In genomic region chr5:139385061-139385889, GRCh38 we compare ENCODE assay signal across 8 cellular contexts. TPM values are rescaled to one million over a fixed set of nuclear protein-coding genes. Genes with fewer than 3 reads are reported as not detected.
DNase-seq lines count a peak whose midpoint lies in the region; TF ChIP-seq lines count a peak whose summit lies in the region.

No MANE protein-coding gene starts in this region.

- TF ChIP-seq CTCF in right atrium auricular region (IDR thresholded peaks at IDR 0.05), result peak in 1 of 2 donors; percentile 53
- TF ChIP-seq CTCF in vagina (IDR thresholded peaks at IDR 0.05), result no peak

- DNase-seq in stimulated activated CD4-positive, alpha-beta T cell treated with anti-CD3 and anti-CD28 coated beads, Interleukin-15, amount 100 ng/mL, for 24 hours, result peak; percentile 40
- no peak for DNase-seq in stimulated activated CD4-positive, alpha-beta T cell treated with anti-CD3 and anti-CD28 coated beads, Interleukin-4, amount 100 ng/mL, for 24 hours
- peak; percentile 44 for DNase-seq in SW480 (ENCODE audit: low spot score)
- DNase-seq in right atrium auricular region (ENCODE audit: low spot score), result no peak
- no peak for DNase-seq in vagina (ENCODE audit: extremely low spot score in 2 of 2)
- no peak for DNase-seq in anterior cingulate cortex (lab: John Stamatoyannopoulos, UW)
- no peak for DNase-seq in DMS153 (lab: John Stamatoyannopoulos, UW)
- DNase-seq in SJCRH30, result no peak

- no peaks in the 10 kb centered on the region for H3K27me3 ChIP-seq in right atrium auricular region
- no peaks in the 10 kb centered on the region for H3K27me3 ChIP-seq in vagina
- no peaks in the 10 kb centered on the region for H3K27me3 ChIP-seq in SJCRH30

- H3K9me3 ChIP-seq in right atrium auricular region (no peaks in the 10 kb centered on the region), vagina (no peaks in the 10 kb centered on the region), SJCRH30 (replicated peaks) (no peaks in the 10 kb centered on the region)

- peaks cover 0 to 40% of the 10 kb centered on the region in 2 donors for H3K4me1 ChIP-seq in right atrium auricular region
- H3K4me1 ChIP-seq in vagina, result peaks cover 38% of the 10 kb centered on the region
- H3K4me1 ChIP-seq in SJCRH30, result no peaks in the 10 kb centered on the region; the same call in 1 of the 2 replicates

- no peak for TF ChIP-seq POLR2A in vagina (IDR thresholded peaks at IDR 0.05)

- H3K36me3 ChIP-seq in right atrium auricular region (no peaks in the 10 kb centered on the region), vagina (no peaks in the 10 kb centered on the region), SJCRH30 (no peaks in the 10 kb centered on the region)

- intact Hi-C loops in vagina (cut with DNase I), result no loop called here

- peak overlapping the region; percentile 3 to 55 for H3K27ac ChIP-seq in right atrium auricular region
- peak overlapping the region; percentile 80 for H3K27ac ChIP-seq in vagina
- no peak overlapping the region for H3K27ac ChIP-seq in SJCRH30

- H3K4me3 ChIP-seq in right atrium auricular region (peak overlapping the region in 1 of 2 donors; percentile 41), vagina (peak overlapping the region; percentile 7 to 16), SJCRH30 (no peak overlapping the region)

RNA-seq across cellular contexts. Expression of gene SLC23A1, which starts 2.2 kb away (rescaled TPM):
- total RNA-seq in right atrium auricular region, result not detected
- not detected for total RNA-seq in vagina
- not detected in 2 replicates for total RNA-seq in SJCRH30 (2014; rRNA removed; shearing (Covaris generic))

RNA-seq across cellular contexts. Expression of gene MZB1, which starts 4.4 kb away (rescaled TPM):
- total RNA-seq in right atrium auricular region, result 1 to 10 TPM in 1 of 2 donors, under 1 TPM in 1; 0.70 to 1.3 TPM
- not detected for total RNA-seq in vagina
- total RNA-seq in SJCRH30 (2014; rRNA removed; shearing (Covaris generic)), result 0.24 TPM in 1 of 2 replicates, not detected in the other

RNA-seq across cellular contexts. Expression of gene PROB1, which starts 9.6 kb away (rescaled TPM):
- total RNA-seq in right atrium auricular region (10 to 100 TPM; 15.8 to 28.6 TPM), vagina (2.5 TPM)
- 0.38 and 0.59 TPM in 2 replicates for total RNA-seq in SJCRH30 (2014; rRNA removed; shearing (Covaris generic))

RNA-seq across cellular contexts. Expression of gene SPATA24, which starts 18.6 kb away (rescaled TPM):
- total RNA-seq in right atrium auricular region (10 to 100 TPM in 1 of 2 donors, 1 to 10 TPM in 1; 9.5 to 29.7 TPM), vagina (12.3 TPM)
- 8.2 and 8.8 TPM in 2 replicates for total RNA-seq in SJCRH30 (2014; rRNA removed; shearing (Covaris generic))

RNA-seq across cellular contexts. Expression of gene PAIP2, which starts 43.6 kb away (rescaled TPM):
- 100 to 1,000 TPM in 1 of 2 donors, 10 to 100 TPM in 1; 97.6 to 156 TPM for total RNA-seq in right atrium auricular region
- 66.0 TPM for total RNA-seq in vagina
- total RNA-seq in SJCRH30 (2014; rRNA removed; shearing (Covaris generic)), result 125 and 131 TPM in 2 replicates

Comparison
In these comparisons a context has a peak if more than half of its experiments do, and no peak if none do; other contexts are left out.
1. DNase-seq: peak in stimulated activated CD4-positive, alpha-beta T cell treated with anti-CD3 and anti-CD28 coated beads, Interleukin-15, amount 100 ng/mL, for 24 hours (single experiment) and SW480 (single experiment); none in stimulated activated CD4-positive, alpha-beta T cell treated with anti-CD3 and anti-CD28 coated beads, Interleukin-4, amount 100 ng/mL, for 24 hours (single experiment), right atrium auricular region (single experiment), vagina (0 of 2), anterior cingulate cortex (0 of 58), DMS153 (single experiment) and SJCRH30 (0 of 2).